2 cellular contexts compared by ENCODE assay signal in genomic region chr22:29374806-29375205, GRCh38. TPM values are rescaled to one million over a fixed set of nuclear protein-coding genes. Genes with fewer than 3 reads are reported as not detected.
"Had no signal": no experiment of that assay in that cellular context is flagged by ENCODE, and none has a peak within 500 bp of the region (broad histone marks: within the 10 kb centered on the region; RNA-seq: fewer than 3 reads in every experiment).

No MANE protein-coding gene starts in this region.

RNA-seq across cellular contexts. Expression of gene RASL10A, which starts 59.3 kb away (rescaled TPM):
- total RNA-seq: PC-3, SJSA1 had no signal
